ENCODE assay signal across 8 cellular contexts in genomic region chr10:101778781-101779543, GRCh38. TPM values are rescaled to one million over a fixed set of nuclear protein-coding genes. Genes with fewer than 3 reads are reported as not detected.
DNase-seq lines count a peak whose midpoint lies in the region; ATAC-seq and TF ChIP-seq lines count a peak whose summit lies in the region.

No MANE protein-coding gene starts in this region.

- in situ Hi-C loops in HAP-1 (cut with MboI; ENCODE audit: low sequenced_read_pairs): no loop called here

- no peak overlapping the region for H3K27ac Mint-ChIP-seq in CD8-positive, alpha-beta T cell

- H3K36me3 ChIP-seq in CD8-positive, alpha-beta T cell (ENCODE audit: insufficient read depth, low read length): no peaks in the 10 kb centered on the region
- peaks cover 12% of the 10 kb centered on the region for H3K36me3 ChIP-seq in HAP-1 (replicated peaks)

- CTCF ChIA-PET in CD8-positive, alpha-beta T cell (lab: Charles Lee): interaction anchor here (0.7 to 1.5 kb wide), 5 partner anchors 10 to 230 kb away, joined by 3 to 4 read pairs (median 4); no protein-coding TSS in a partner anchor

- peaks cover 41% of the 10 kb centered on the region for H3K27me3 ChIP-seq in CD8-positive, alpha-beta T cell (ENCODE audit: insufficient read depth, low read length)
- H3K27me3 ChIP-seq in mononuclear cell (ENCODE audit: insufficient read depth, low read length) (peaks cover 45% of the 10 kb centered on the region), HAP-1 (ENCODE audit: low read depth) (peaks cover 12% of the 10 kb centered on the region)

- H3K27ac ChIP-seq in CD8-positive, alpha-beta T cell (ENCODE audit: low read depth, low read length): no peak overlapping the region

- H3K27me3 Mint-ChIP-seq in CD8-positive, alpha-beta T cell (ENCODE audit: low read depth): peaks cover 33% of the 10 kb centered on the region

- intact Hi-C loops in CD8-positive, alpha-beta T cell (cut with DNase I, micrococcal nuclease): no loop called here

- H3K36me3 Mint-ChIP-seq in CD8-positive, alpha-beta T cell: peaks cover 5% of the 10 kb centered on the region

- H3K9me3 Mint-ChIP-seq in CD8-positive, alpha-beta T cell: no peaks in the 10 kb centered on the region

- TF ChIP-seq CTCF in CD8-positive, alpha-beta T cell (IDR thresholded peaks at IDR 0.05): no peak

- peak overlapping the region; percentile 64 for H3K4me3 ChIP-seq in CD8-positive, alpha-beta T cell (ENCODE audit: low read depth, low read length)
- peak overlapping the region; percentile 23 for H3K4me3 ChIP-seq in mononuclear cell (ENCODE audit: low read length)
- no peak overlapping the region for H3K4me3 ChIP-seq in HAP-1

- H3K4me1 Mint-ChIP-seq in CD8-positive, alpha-beta T cell (ENCODE audit: low read depth): peaks cover 64% of the 10 kb centered on the region

- no peak for ATAC-seq in CD8-positive, alpha-beta T cell
- no peak for ATAC-seq in GM21786 (IDR thresholded peaks at IDR 0.05; ENCODE audit: unreplicated experiment)

- peak overlapping the region; percentile 76 for H3K4me3 Mint-ChIP-seq in CD8-positive, alpha-beta T cell

- H3K4me1 ChIP-seq in CD8-positive, alpha-beta T cell (ENCODE audit: insufficient read depth, low read length): peaks cover 61% of the 10 kb centered on the region
- H3K4me1 ChIP-seq in mononuclear cell (ENCODE audit: insufficient read depth, low read length): peaks cover 67% of the 10 kb centered on the region
- H3K4me1 ChIP-seq in HAP-1: peaks cover 21% of the 10 kb centered on the region

- DNase-seq in CD8-positive, alpha-beta T cell: peak in 1 of 7 experiments; percentile 52
- peak; percentile 65 for DNase-seq in NCI-H69 (lab: John Stamatoyannopoulos, UW)
- peak; percentile 77 for DNase-seq in ecto neural progenitor cell (ENCODE audit: low spot score)
- no peak for DNase-seq in Ammon's horn (ENCODE audit: low spot score)
- DNase-seq in HAP-1 (ENCODE audit: low spot score in 2 of 2): no peak
- no peak for DNase-seq in midbrain (lab: John Stamatoyannopoulos, UW)

- no peaks in the 10 kb centered on the region for H3K9me3 ChIP-seq in CD8-positive, alpha-beta T cell (ENCODE audit: low read length)
- H3K9me3 ChIP-seq in mononuclear cell (ENCODE audit: low read depth, low read length) (no peaks in the 10 kb centered on the region), HAP-1 (no peaks in the 10 kb centered on the region)

- POLR2A ChIA-PET in CD8-positive, alpha-beta T cell (lab: Charles Lee): interaction anchor here (1.0 kb wide), 1 partner anchor 39 kb away, joined by 3 read pairs; the partner anchor contains the start of gene OGA

RNA-seq across cellular contexts. Expression of gene FGF8, which starts 3.0 kb away (rescaled TPM):
- not detected for total RNA-seq in CD8-positive, alpha-beta T cell
- total RNA-seq in mononuclear cell: not detected

RNA-seq across cellular contexts. Expression of gene NPM3, which starts 4.3 kb away (rescaled TPM):
- total RNA-seq in CD8-positive, alpha-beta T cell: 10 to 100 TPM; 21.1 to 25.1 TPM
- 28.5 TPM for total RNA-seq in mononuclear cell

RNA-seq across cellular contexts. Expression of gene OGA, which starts 39.3 kb away (rescaled TPM):
- total RNA-seq in CD8-positive, alpha-beta T cell: 100 to 1,000 TPM; 356 to 394 TPM
- 346 TPM for total RNA-seq in mononuclear cell

Comparison
In these comparisons a context has a peak if more than half of its experiments do, and no peak if none do; other contexts are left out.
1. DNase-seq: peak in NCI-H69 (single experiment) and ecto neural progenitor cell (single experiment); none in Ammon's horn (single experiment), HAP-1 (0 of 2) and midbrain (single experiment).